25 cellular contexts compared by ENCODE assay signal in the genomic region with DNA sequence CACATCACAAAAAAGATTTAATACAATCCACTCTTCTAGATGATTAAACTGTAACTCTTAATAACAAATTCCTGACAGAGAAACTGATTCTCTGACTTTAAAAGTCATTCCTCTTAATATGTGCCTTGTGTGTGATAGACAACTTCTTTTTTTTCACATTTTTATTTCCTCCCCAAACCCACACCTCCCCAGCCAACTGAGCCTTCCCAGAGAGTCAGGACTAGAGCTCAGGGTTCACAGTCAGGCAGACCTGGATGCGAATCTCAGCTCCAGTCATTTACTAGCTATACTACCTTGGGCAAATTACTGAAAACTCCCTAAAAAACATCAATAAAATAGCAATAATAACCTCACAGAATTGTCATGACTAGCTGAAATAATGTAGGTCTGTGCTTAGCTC. TPM values are rescaled to one million over a fixed set of nuclear protein-coding genes. Genes with fewer than 3 reads are reported as not detected.
DNase-seq lines count a peak whose midpoint lies in the region; ATAC-seq and TF ChIP-seq lines count a peak whose summit lies in the region.
"Had no signal": no experiment of that assay in that cellular context is flagged by ENCODE, and none has a peak within 500 bp of the region (broad histone marks: within the 10 kb centered on the region; RNA-seq: fewer than 3 reads in every experiment).

No MANE protein-coding gene starts in this region.

- intact Hi-C loops in right cardiac atrium (cut with DNase I) (no loop called here), Right ventricle myocardium superior (cut with DNase I) (no loop called here), esophagus muscularis mucosa (cut with DNase I) (no loop called here)

- peaks cover 20% of the 10 kb centered on the region for H3K9me3 Mint-ChIP-seq in nephron
- H3K9me3 Mint-ChIP-seq in GM23338 = peaks cover 15% of the 10 kb centered on the region; the same call in 2 of the 3 replicates

- H3K27ac Mint-ChIP-seq in nephron = peak overlapping the region; percentile 53 to 92 (median 81)
- no peak overlapping the region for H3K27ac Mint-ChIP-seq in GM23338
- H3K27ac Mint-ChIP-seq: activated naive CD8-positive, alpha-beta T cell; CD4-positive, alpha-beta T cell; dendritic cell treated with granulocyte-macrophage colony-stimulating factor and Interleukin-4, amounts not matched to agents 40 ng/mL and 50 ng/mL, for 4 days; natural killer cell had no signal

- WGBS in right cardiac atrium = 92% methylated on average over 1 of the region's 1 CpG
- 94% methylated on average over 1 of the region's 1 CpG for whole genome bisulfite sequencing in esophagus muscularis mucosa

- TF ChIP-seq CTCF in esophagus muscularis mucosa (IDR thresholded peaks at IDR 0.05) (no peak), nephron (IDR thresholded peaks at IDR 0.05; ENCODE audit: unreplicated experiment in 3 of 3) (no peak), GM23338 (conservative IDR thresholded peaks at IDR 0.05; ENCODE audit: low read depth in 2 of 2) (no peak)

- no peak overlapping the region for H3K4me2 ChIP-seq in GM23338

- H2AFZ ChIP-seq in GM23338 = no peak overlapping the region

- H3K27ac ChIP-seq in right cardiac atrium (ENCODE audit: low read length) (peak overlapping the region; percentile 27), esophagus muscularis mucosa (replicated peaks in 1 of 4) (peak overlapping the region; percentile 63 to 79 (median 69)), GM23338 (ENCODE audit: low read depth) (no peak overlapping the region)
- H3K27ac ChIP-seq: skin epidermis had no signal

- H3K36me3 ChIP-seq in esophagus muscularis mucosa (peaks cover 19 to 78% (median 57%) of the 10 kb centered on the region in 4 donors), GM23338 (ENCODE audit: insufficient read depth) (peaks cover 26% of the 10 kb centered on the region)

- H3K4me3 ChIP-seq in right cardiac atrium (ENCODE audit: low read length) = no peak overlapping the region
- peak overlapping the region in 3 of 4 donors; percentile 7 to 28 (median 19) for H3K4me3 ChIP-seq in esophagus muscularis mucosa
- H3K4me3 ChIP-seq in GM23338 = no peak overlapping the region
- H3K4me3 ChIP-seq: skin epidermis had no signal

- H3K36me3 Mint-ChIP-seq in nephron (ENCODE audit: low read depth) = peaks cover 69% of the 10 kb centered on the region
- H3K36me3 Mint-ChIP-seq in GM23338 (ENCODE audit: low read depth) = peaks cover 61% of the 10 kb centered on the region

- H3K9me3 ChIP-seq in right cardiac atrium (ENCODE audit: control insufficient read depth, low read length) = no peaks in the 10 kb centered on the region
- peaks cover 0 to 6% (median 0%) of the 10 kb centered on the region in 4 donors for H3K9me3 ChIP-seq in esophagus muscularis mucosa

- H3K9me2 ChIP-seq in GM23338 (ENCODE audit: insufficient read depth) = no peaks in the 10 kb centered on the region

- H3K27me3 ChIP-seq in right cardiac atrium (ENCODE audit: control insufficient read depth, insufficient read depth) (no peaks in the 10 kb centered on the region), esophagus muscularis mucosa (no peaks in the 10 kb centered on the region), GM23338 (ENCODE audit: insufficient read depth) (no peaks in the 10 kb centered on the region)

- no peaks in the 10 kb centered on the region for H3K4me1 Mint-ChIP-seq in nephron
- H3K4me1 Mint-ChIP-seq in GM23338 = no peaks in the 10 kb centered on the region
- H3K4me1 Mint-ChIP-seq: natural killer cell had no signal

- ATAC-seq in right cardiac atrium (no peak), Right ventricle myocardium superior (ENCODE audit: poor library complexity) (no peak), GM23338 (no peak), HG03095 (IDR thresholded peaks at IDR 0.05; ENCODE audit: unreplicated experiment) (no peak)
- ATAC-seq: HCT116, natural killer cell had no signal

- TF ChIP-seq EP300 in esophagus muscularis mucosa (IDR thresholded peaks at IDR 0.05) = no peak

- peak overlapping the region in 1 of 3 experiments; percentile 10 for H3K4me3 Mint-ChIP-seq in nephron
- H3K4me3 Mint-ChIP-seq in GM23338 = no peak overlapping the region
- H3K4me3 Mint-ChIP-seq: activated naive CD8-positive, alpha-beta T cell; CD4-positive, alpha-beta T cell; dendritic cell treated with granulocyte-macrophage colony-stimulating factor and Interleukin-4, amounts not matched to agents 40 ng/mL and 50 ng/mL, for 4 days; natural killer cell had no signal

- H4K20me1 ChIP-seq in GM23338 (replicated peaks; ENCODE audit: insufficient read depth) = 0 out of 2 replicates have a peak, but pooled peaks cover 6% of the 10 kb centered on the region

- DNase-seq in right cardiac atrium (no peak), Right ventricle myocardium superior (no peak), esophagus muscularis mucosa (ENCODE audit: extremely low spot score) (no peak), GM23338 (ENCODE audit: low spot score) (no peak), NCI-H82 treated with DMSO at 0.1 percent for 48 hours (lab: John Stamatoyannopoulos, UW; ENCODE audit: unreplicated experiment) (no peak)
- no peak for DNase-seq in stimulated activated CD4-positive, alpha-beta T cell treated with anti-CD3 and anti-CD28 coated beads, Interleukin-4, amount 100 ng/mL, for 1 hour
- DNase-seq: activated CD8-positive, alpha-beta memory T cell treated with anti-CD3 and anti-CD28 coated beads for 24 hours; CD4-positive, alpha-beta T cell; DMS 273 treated with DMSO at 0.1 percent for 48 hours; foreskin melanocyte; Kasumi-1; kidney; natural killer cell; NCI-H2107; stimulated activated CD4-positive, alpha-beta T cell treated with anti-CD3 and anti-CD28 coated beads, Interleukin-4, amount 100 ng/mL, for 24 hours; T1000 had no signal

- H3K4me1 ChIP-seq in right cardiac atrium (ENCODE audit: control insufficient read depth, insufficient read depth, low read length) (no peaks in the 10 kb centered on the region), esophagus muscularis mucosa (peaks cover 0 to 30% (median 19%) of the 10 kb centered on the region in 4 donors), GM23338 (ENCODE audit: insufficient read depth) (no peaks in the 10 kb centered on the region)

- no peaks in the 10 kb centered on the region for H3F3A ChIP-seq in GM23338 (replicated peaks; ENCODE audit: low read depth)

- no peaks in the 10 kb centered on the region for H3K79me2 ChIP-seq in GM23338 (replicated peaks; ENCODE audit: insufficient read depth)

- H3K27me3 Mint-ChIP-seq in nephron (ENCODE audit: low read depth) (no peaks in the 10 kb centered on the region), GM23338 (ENCODE audit: insufficient read depth, low read depth, poor library complexity) (no peaks in the 10 kb centered on the region)
- H3K27me3 Mint-ChIP-seq: activated naive CD8-positive, alpha-beta T cell; CD4-positive, alpha-beta T cell; dendritic cell treated with granulocyte-macrophage colony-stimulating factor and Interleukin-4, amounts not matched to agents 40 ng/mL and 50 ng/mL, for 4 days had no signal

- no peak for TF ChIP-seq POLR2A in esophagus muscularis mucosa (IDR thresholded peaks at IDR 0.05; ENCODE audit: low read depth)

RNA-seq across cellular contexts. Expression of gene ATPAF1, which starts 14.2 kb away (rescaled TPM):
- total RNA-seq in right cardiac atrium (100 to 1,000 TPM; 144 to 181 (median 166) TPM), Right ventricle myocardium superior (198 TPM), esophagus muscularis mucosa (10 to 100 TPM; 64.4 to 88.0 (median 68.5) TPM)
- polyA plus RNA-seq in right cardiac atrium (218 TPM), GM23338 (2016; fragmentation: Nextera tagmentation; extraction: Ambion mirVana) (35.9 and 41.2 TPM in 2 replicates)
- total RNA-seq in GM23338 (2014; rRNA removed; shearing (Covaris generic)) = 45.9 and 67.6 TPM in 2 replicates

RNA-seq across cellular contexts. Expression of gene TEX38, which starts 17.6 kb away (rescaled TPM):
- total RNA-seq in right cardiac atrium (not detected), Right ventricle myocardium superior (not detected), esophagus muscularis mucosa (not detected)
- polyA plus RNA-seq in right cardiac atrium (0.14 TPM), GM23338 (2016; fragmentation: Nextera tagmentation; extraction: Ambion mirVana) (0.37 TPM in 1 of 2 replicates, not detected in the other)
- total RNA-seq in GM23338 (2014; rRNA removed; shearing (Covaris generic)) = not detected in 2 replicates
- total RNA-seq: CD4-positive, alpha-beta T cell; endothelial cell of umbilical vein; NCI-H460; subcutaneous adipose tissue had no signal
- polyA plus RNA-seq: endothelial cell of umbilical vein had no signal

RNA-seq across cellular contexts. Expression of gene MOB3C, which starts 37.4 kb away (rescaled TPM):
- total RNA-seq in right cardiac atrium (10 to 100 TPM; 14.1 to 20.9 (median 16.5) TPM), Right ventricle myocardium superior (14.0 TPM), esophagus muscularis mucosa (10 to 100 TPM; 19.5 to 27.0 (median 24.4) TPM)
- polyA plus RNA-seq in right cardiac atrium (10.3 TPM), GM23338 (2016; fragmentation: Nextera tagmentation; extraction: Ambion mirVana) (0.78 and 1.1 TPM in 2 replicates)
- 6.2 and 6.3 TPM in 2 replicates for total RNA-seq in GM23338 (2014; rRNA removed; shearing (Covaris generic))

RNA-seq across cellular contexts. Expression of gene MKNK1, which starts 49.9 kb away (rescaled TPM):
- 10 to 100 TPM; 40.2 to 46.9 (median 43.4) TPM for total RNA-seq in right cardiac atrium
- polyA plus RNA-seq in right cardiac atrium = 27.8 TPM
- 37.7 TPM for total RNA-seq in Right ventricle myocardium superior
- total RNA-seq in esophagus muscularis mucosa = 10 to 100 TPM; 27.7 to 37.0 (median 29.3) TPM
- total RNA-seq in GM23338 (2014; rRNA removed; shearing (Covaris generic)) = 9.7 and 11.8 TPM in 2 replicates
- 15.3 and 20.5 TPM in 2 replicates for polyA plus RNA-seq in GM23338 (2016; fragmentation: Nextera tagmentation; extraction: Ambion mirVana)

Comparison
In these comparisons a context has a peak if more than half of its experiments do, and no peak if none do; other contexts are left out.
1. H3K4me3 ChIP-seq: peak in esophagus muscularis mucosa (3 of 4); none in right cardiac atrium (single experiment) and GM23338 (single experiment).